Comparison of ENCODE assay signal across 19 cellular contexts in genomic region chr3:191915717-191916116, GRCh38.
A peak's percentile ranks its signal among the peaks of the same experiment; 100 is the strongest.
DNase-seq lines count a peak whose midpoint lies in the region; TF ChIP-seq lines count a peak whose summit lies in the region.
"Had no signal": no experiment of that assay in that cellular context is flagged by ENCODE, and none has a peak within 500 bp of the region (broad histone marks: within the 10 kb centered on the region; RNA-seq: fewer than 3 reads in every experiment).

No MANE protein-coding gene starts in this region.

- peak overlapping the region; percentile 14 for H3K27ac ChIP-seq in A673 (ENCODE audit: low read depth, low read length, poor library complexity, severe bottlenecking)
- H3K27ac ChIP-seq in breast epithelium: no peak overlapping the region
- H3K27ac ChIP-seq in thyroid gland: no peak overlapping the region
- H3K27ac ChIP-seq: 22Rv1; BLaER1 treated with 17β-estradiol and CSF1 and Interleukin-3, amounts not matched to agents 10 nM and 100 nM; RWPE1 had no signal

- TF ChIP-seq CTCF in A673 (conservative IDR thresholded peaks at IDR 0.05; ENCODE audit: low read depth, low read length) (no peak), breast epithelium (IDR thresholded peaks at IDR 0.05) (no peak), thyroid gland (IDR thresholded peaks at IDR 0.05) (no peak)

- no peaks in the 10 kb centered on the region for H3K9me3 ChIP-seq in A673 (ENCODE audit: low read depth, low read length, poor library complexity, severe bottlenecking)
- H3K9me3 ChIP-seq in breast epithelium: no peaks in the 10 kb centered on the region
- no peaks in the 10 kb centered on the region for H3K9me3 ChIP-seq in thyroid gland
- H3K9me3 ChIP-seq: BLaER1 treated with 17β-estradiol and CSF1 and Interleukin-3, amounts not matched to agents 10 nM and 100 nM had no signal

- DNase-seq in A673 (ENCODE audit: low spot score) (peak; percentile 26), NCI-H1694 (lab: John Stamatoyannopoulos, UW) (peak; percentile 50), cerebellar cortex (ENCODE audit: low spot score) (peak; percentile 31), fibroblast of peridontal ligament (ENCODE audit: extremely low read depth) (peak; percentile 1), Kasumi-1 (lab: John Stamatoyannopoulos, UW) (no peak), NCI-H146 treated with DMSO at 0.1 percent for 48 hours (lab: John Stamatoyannopoulos, UW; ENCODE audit: unreplicated experiment) (no peak), breast epithelium (ENCODE audit: low spot score in 2 of 2) (no peak), thyroid gland (no peak)
- DNase-seq: CD4-positive, alpha-beta T cell; GDM1; NCI-H1092 treated with DMSO at 0.1 percent for 48 hours; NCI-H1436 treated with DMSO at 0.1 percent for 48 hours; NCI-H2029 treated with DMSO at 0.1 percent for 48 hours; NCI-H526 treated with DMSO at 0.1 percent for 48 hours; SHP77 treated with DMSO at 0.1 percent for 48 hours had no signal

- H3K4me1 ChIP-seq in A673 (ENCODE audit: insufficient read depth, low read length, poor library complexity, severe bottlenecking) (peaks cover 12% of the 10 kb centered on the region), breast epithelium (no peaks in the 10 kb centered on the region), thyroid gland (no peaks in the 10 kb centered on the region)
- H3K4me1 ChIP-seq: BLaER1 treated with 17β-estradiol and CSF1 and Interleukin-3, amounts not matched to agents 10 nM and 100 nM had no signal

- H3K36me3 ChIP-seq in A673 (ENCODE audit: insufficient read depth, low read length, poor library complexity, severe bottlenecking) (no peaks in the 10 kb centered on the region), breast epithelium (no peaks in the 10 kb centered on the region), thyroid gland (no peaks in the 10 kb centered on the region)
- H3K36me3 ChIP-seq: BLaER1 treated with 17β-estradiol and CSF1 and Interleukin-3, amounts not matched to agents 10 nM and 100 nM had no signal

- 65 to 75% methylated on average over 2 of the region's 2 CpGs for WGBS in thyroid gland, 2 donors

- CTCF ChIA-PET in A673 (lab: Charles Lee): no interaction called here

- no peaks in the 10 kb centered on the region for H3K27me3 ChIP-seq in A673 (replicated peaks; ENCODE audit: insufficient read depth, low read depth, low read length, poor library complexity)
- H3K27me3 ChIP-seq in breast epithelium: no peaks in the 10 kb centered on the region
- H3K27me3 ChIP-seq in thyroid gland: no peaks in the 10 kb centered on the region
- H3K27me3 ChIP-seq: BLaER1 treated with 17β-estradiol and CSF1 and Interleukin-3, amounts not matched to agents 10 nM and 100 nM had no signal

- POLR2A ChIA-PET in A673 (lab: Charles Lee; ENCODE audit: low non-redundant PET): no interaction called here

- H3K4me3 ChIP-seq in A673 (ENCODE audit: low read depth, low read length, poor library complexity, severe bottlenecking): no peak overlapping the region
- H3K4me3 ChIP-seq in breast epithelium: no peak overlapping the region
- H3K4me3 ChIP-seq in thyroid gland (replicated peaks in 1 of 3): no peak overlapping the region
- H3K4me3 ChIP-seq: BLaER1 treated with 17β-estradiol and CSF1 and Interleukin-3, amounts not matched to agents 10 nM and 100 nM; GM12878 had no signal

- intact Hi-C loops in A673 (cut with micrococcal nuclease; ENCODE audit: unreplicated experiment) (no loop called here), breast epithelium (cut with DNase I; ENCODE audit: low total_unique reads) (no loop called here), thyroid gland (cut with DNase I) (no loop called here)

- TF ChIP-seq POLR2A in breast epithelium (IDR thresholded peaks at IDR 0.05) (no peak), thyroid gland (IDR thresholded peaks at IDR 0.05) (no peak)

- no TSS peak for BruUV-seq in A673 (replicated peaks; lab: Mats Ljungman, UMichigan)

Comparison
In these comparisons a context has a peak if more than half of its experiments do, and no peak if none do; other contexts are left out.
1. DNase-seq: peak in A673 (single experiment), NCI-H1694 (single experiment), cerebellar cortex (single experiment) and fibroblast of peridontal ligament (single experiment); none in Kasumi-1 (0 of 2), NCI-H146 treated with DMSO at 0.1 percent for 48 hours (single experiment), breast epithelium (0 of 2) and thyroid gland (0 of 2).